Comparison of ENCODE assay signal across 30 cellular contexts in genomic region chr2:124778076-124778475, GRCh38.
A peak's percentile ranks its signal among the peaks of the same experiment; 100 is the strongest.
DNase-seq lines count a peak whose midpoint lies in the region; ATAC-seq and TF ChIP-seq lines count a peak whose summit lies in the region.
"Had no signal": no experiment of that assay in that cellular context is flagged by ENCODE, and none has a peak within 500 bp of the region (broad histone marks: within the 10 kb centered on the region; RNA-seq: fewer than 3 reads in every experiment).

No MANE protein-coding gene starts in this region.

- WGBS in upper lobe of left lung, 2 donors, result 85 to 89% methylated on average over 2 of the region's 2 CpGs

- H3K4me3 ChIP-seq in fibroblast of the aortic adventitia (ENCODE audit: low read depth, low read length), result no peak overlapping the region
- H3K4me3 ChIP-seq in upper lobe of left lung, result no peak overlapping the region
- H3K4me3 ChIP-seq: dorsolateral prefrontal cortex, gastroesophageal sphincter, HAP-1, testis had no signal

- no peak overlapping the region for H3K27ac ChIP-seq in upper lobe of left lung
- H3K27ac ChIP-seq: dorsolateral prefrontal cortex, epithelial cell of prostate, gastroesophageal sphincter, testis had no signal

- H3K27me3 ChIP-seq in upper lobe of left lung, result no peaks in the 10 kb centered on the region
- H3K27me3 ChIP-seq: dorsolateral prefrontal cortex, gastroesophageal sphincter, testis had no signal

- TF ChIP-seq CTCF in fibroblast of the aortic adventitia (IDR thresholded peaks at IDR 0.05; ENCODE audit: insufficient read depth, low read length) (no peak), upper lobe of left lung (IDR thresholded peaks at IDR 0.05) (no peak), endothelial cell (IDR thresholded peaks at IDR 0.05; ENCODE audit: unreplicated experiment) (no peak)

- TF ChIP-seq EP300 in upper lobe of left lung (IDR thresholded peaks at IDR 0.05), result no peak

- no peaks in the 10 kb centered on the region for H3K36me3 Mint-ChIP-seq in endothelial cell (ENCODE audit: low read depth, unreplicated experiment)
- H3K36me3 Mint-ChIP-seq: activated CD4-positive, alpha-beta memory T cell treated with anti-CD3 and anti-CD28 coated beads for 36 hours; CD8-positive, alpha-beta memory T cell; memory B cell; stimulated activated naive B cell treated with anti-CD40 and anti-IgM and Interleukin-4, amounts not matched to agents 10 μg/mL and 1 μg/mL and 100 μg/mL, for 72 hours had no signal

- H3K27me3 Mint-ChIP-seq in endothelial cell (ENCODE audit: unreplicated experiment), result peaks cover 2% of the 10 kb centered on the region
- H3K27me3 Mint-ChIP-seq: activated B cell treated with CpG ODN at 0.5 μM for 24 hours; activated CD4-positive, alpha-beta memory T cell treated with anti-CD3 and anti-CD28 coated beads for 36 hours; CD8-positive, alpha-beta memory T cell; memory B cell; stimulated activated naive B cell treated with anti-CD40 and anti-IgM and Interleukin-4, amounts not matched to agents 10 μg/mL and 1 μg/mL and 100 μg/mL, for 72 hours had no signal

- no peaks in the 10 kb centered on the region for H3K4me1 ChIP-seq in upper lobe of left lung
- H3K4me1 ChIP-seq: gastroesophageal sphincter, HAP-1, testis had no signal

- ATAC-seq in upper lobe of left lung (ENCODE audit: low FRiP score in 2 of 2), result no peak
- ATAC-seq: gastroesophageal sphincter; Right ventricle myocardium inferior; stimulated activated naive B cell treated with anti-CD40 and anti-IgM and Interleukin-4, amounts not matched to agents 10 μg/mL and 1 μg/mL and 100 μg/mL, for 72 hours had no signal

- peaks cover 3% of the 10 kb centered on the region for H3K4me1 Mint-ChIP-seq in endothelial cell (ENCODE audit: unreplicated experiment)
- H3K4me1 Mint-ChIP-seq: activated B cell treated with CpG ODN at 0.5 μM for 24 hours; CD8-positive, alpha-beta memory T cell; memory B cell; stimulated activated naive B cell treated with anti-CD40 and anti-IgM and Interleukin-4, amounts not matched to agents 10 μg/mL and 1 μg/mL and 100 μg/mL, for 72 hours had no signal

- H3K9me3 ChIP-seq in upper lobe of left lung, result no peaks in the 10 kb centered on the region
- H3K9me3 ChIP-seq: gastroesophageal sphincter, HAP-1, testis had no signal

- H3K27ac Mint-ChIP-seq in endothelial cell (ENCODE audit: unreplicated experiment), result no peak overlapping the region
- H3K27ac Mint-ChIP-seq: activated B cell treated with CpG ODN at 0.5 μM for 24 hours; activated CD4-positive, alpha-beta memory T cell treated with anti-CD3 and anti-CD28 coated beads for 36 hours; CD8-positive, alpha-beta memory T cell; memory B cell; stimulated activated naive B cell treated with anti-CD40 and anti-IgM and Interleukin-4, amounts not matched to agents 10 μg/mL and 1 μg/mL and 100 μg/mL, for 72 hours had no signal

- no peaks in the 10 kb centered on the region for H3K9me3 Mint-ChIP-seq in endothelial cell (ENCODE audit: unreplicated experiment)
- H3K9me3 Mint-ChIP-seq: activated B cell treated with CpG ODN at 0.5 μM for 24 hours; stimulated activated naive B cell treated with anti-CD40 and anti-IgM and Interleukin-4, amounts not matched to agents 10 μg/mL and 1 μg/mL and 100 μg/mL, for 72 hours had no signal

- TF ChIP-seq POLR2A in upper lobe of left lung (IDR thresholded peaks at IDR 0.05), result no peak

- H3K36me3 ChIP-seq in upper lobe of left lung, result no peaks in the 10 kb centered on the region
- H3K36me3 ChIP-seq: gastroesophageal sphincter, HAP-1 had no signal

- DNase-seq in Kasumi-1 (lab: John Stamatoyannopoulos, UW), result peak; percentile 26 to 42
- DNase-seq in T1000 (lab: John Stamatoyannopoulos, UW), result peak; percentile 70
- DNase-seq in fibroblast of the aortic adventitia (ENCODE audit: low read depth), result peak; percentile 2
- DNase-seq in NOMO-1 treated with dmso at 0.1 percent for 144 hours (lab: John Stamatoyannopoulos, UW; ENCODE audit: unreplicated experiment), result no peak
- no peak for DNase-seq in upper lobe of left lung
- DNase-seq in endothelial cell (ENCODE audit: low spot score), result no peak
- DNase-seq in activated naive CD4-positive, alpha-beta T cell treated with anti-CD3 and anti-CD28 coated beads, Interleukin-2, amount 50 U/mL, for 16 hours, result no peak
- DNase-seq: activated B cell treated with CpG ODN at 0.5 μM for 24 hours; activated CD4-positive, alpha-beta memory T cell treated with anti-CD3 and anti-CD28 coated beads for 36 hours; activated effector memory CD4-positive, alpha-beta T cell treated with Interleukin-2 at 50 U/mL for 16 hours; CD8-positive, alpha-beta memory T cell; DMS153; dorsolateral prefrontal cortex; hypothalamus; KBM-7; kidney; NCI-H1105 treated with DMSO at 0.1 percent for 48 hours; NCI-H2081 treated with DMSO at 0.1 percent for 48 hours; NCI-H510A treated with DMSO at 0.1 percent for 48 hours; nucleus accumbens; retina; stimulated activated CD4-positive, alpha-beta T cell treated with anti-CD3 and anti-CD28 coated beads, Interleukin-2, amount 100 ng/mL, for 48 hours; stimulated activated naive B cell treated with anti-CD40 and anti-IgM and Interleukin-4, amounts not matched to agents 10 μg/mL and 1 μg/mL and 100 μg/mL, for 72 hours; T-helper 9 cell; testis had no signal

- H3K4me3 Mint-ChIP-seq in endothelial cell (ENCODE audit: unreplicated experiment), result no peak overlapping the region
- H3K4me3 Mint-ChIP-seq: activated B cell treated with CpG ODN at 0.5 μM for 24 hours; activated CD4-positive, alpha-beta memory T cell treated with anti-CD3 and anti-CD28 coated beads for 36 hours; CD8-positive, alpha-beta memory T cell; memory B cell; stimulated activated naive B cell treated with anti-CD40 and anti-IgM and Interleukin-4, amounts not matched to agents 10 μg/mL and 1 μg/mL and 100 μg/mL, for 72 hours had no signal

Comparison
In these comparisons a context has a peak if more than half of its experiments do, and no peak if none do; other contexts are left out.
1. DNase-seq: peak in Kasumi-1 (2 of 2), T1000 (single experiment) and fibroblast of the aortic adventitia (single experiment); none in NOMO-1 treated with dmso at 0.1 percent for 144 hours (single experiment), upper lobe of left lung (0 of 2), endothelial cell (single experiment) and activated naive CD4-positive, alpha-beta T cell treated with anti-CD3 and anti-CD28 coated beads, Interleukin-2, amount 50 U/mL, for 16 hours (single experiment).